Comparison of ENCODE assay signal across 1 cellular context in the genomic region with DNA sequence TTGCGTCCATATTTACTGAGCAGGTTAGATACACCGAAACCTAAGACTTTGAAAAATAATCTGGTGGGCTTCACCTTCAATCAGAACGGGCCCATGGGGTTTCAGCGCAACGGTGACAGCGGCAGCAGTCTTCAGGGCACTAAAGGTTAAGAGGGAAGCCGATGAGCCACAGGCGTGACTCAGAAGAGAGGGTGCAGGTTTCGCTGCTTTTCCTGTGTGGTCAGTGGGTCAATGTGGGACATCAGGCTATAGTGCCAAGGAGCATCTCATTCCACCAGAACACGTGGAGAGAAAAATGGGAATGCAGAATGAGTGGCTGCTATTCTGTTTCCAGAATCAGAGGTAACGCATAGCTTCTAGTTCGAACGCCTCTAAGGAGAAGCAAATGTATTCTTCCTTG.
TF ChIP-seq lines count a peak whose summit lies in the region.

No MANE protein-coding gene starts in this region.

TF ChIP-seq in IMR-90, 13 proteins besides CTCF, POLR2A, EP300 and RAD21:
- TF ChIP-seq BHLHE40 (IDR thresholded peaks at IDR 0.05; ENCODE audit: low read depth, low read length): no peak
- no peak for TF ChIP-seq RCOR1 (IDR thresholded peaks at IDR 0.05; ENCODE audit: insufficient replicate concordance, low read length)
- TF ChIP-seq MXI1 (IDR thresholded peaks at IDR 0.05; ENCODE audit: borderline replicate concordance, low read depth, low read length): no peak
- no peak for TF ChIP-seq RFX5 (IDR thresholded peaks at IDR 0.05; ENCODE audit: low read depth, low read length)
- TF ChIP-seq, protein P1, sequence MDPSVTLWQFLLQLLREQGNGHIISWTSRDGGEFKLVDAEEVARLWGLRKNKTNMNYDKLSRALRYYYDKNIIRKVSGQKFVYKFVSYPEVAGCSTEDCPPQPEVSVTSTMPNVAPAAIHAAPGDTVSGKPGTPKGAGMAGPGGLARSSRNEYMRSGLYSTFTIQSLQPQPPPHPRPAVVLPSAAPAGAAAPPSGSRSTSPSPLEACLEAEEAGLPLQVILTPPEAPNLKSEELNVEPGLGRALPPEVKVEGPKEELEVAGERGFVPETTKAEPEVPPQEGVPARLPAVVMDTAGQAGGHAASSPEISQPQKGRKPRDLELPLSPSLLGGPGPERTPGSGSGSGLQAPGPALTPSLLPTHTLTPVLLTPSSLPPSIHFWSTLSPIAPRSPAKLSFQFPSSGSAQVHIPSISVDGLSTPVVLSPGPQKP (IDR thresholded peaks at IDR 0.05; ENCODE audit: borderline replicate concordance, low read depth, low read length): no peak
- no peak for TF ChIP-seq MAZ (IDR thresholded peaks at IDR 0.05; ENCODE audit: borderline replicate concordance, low read depth, low read length)
- TF ChIP-seq NFE2L2 (IDR thresholded peaks at IDR 0.05; ENCODE audit: low read depth, low read length): no peak
- TF ChIP-seq CEBPB (IDR thresholded peaks at IDR 0.05; ENCODE audit: low read depth, low read length): no peak
TF ChIP-seq in IMR-90: peak in this region for 0.
